Comparison of ENCODE assay signal across 8 cellular contexts in the genomic region with DNA sequence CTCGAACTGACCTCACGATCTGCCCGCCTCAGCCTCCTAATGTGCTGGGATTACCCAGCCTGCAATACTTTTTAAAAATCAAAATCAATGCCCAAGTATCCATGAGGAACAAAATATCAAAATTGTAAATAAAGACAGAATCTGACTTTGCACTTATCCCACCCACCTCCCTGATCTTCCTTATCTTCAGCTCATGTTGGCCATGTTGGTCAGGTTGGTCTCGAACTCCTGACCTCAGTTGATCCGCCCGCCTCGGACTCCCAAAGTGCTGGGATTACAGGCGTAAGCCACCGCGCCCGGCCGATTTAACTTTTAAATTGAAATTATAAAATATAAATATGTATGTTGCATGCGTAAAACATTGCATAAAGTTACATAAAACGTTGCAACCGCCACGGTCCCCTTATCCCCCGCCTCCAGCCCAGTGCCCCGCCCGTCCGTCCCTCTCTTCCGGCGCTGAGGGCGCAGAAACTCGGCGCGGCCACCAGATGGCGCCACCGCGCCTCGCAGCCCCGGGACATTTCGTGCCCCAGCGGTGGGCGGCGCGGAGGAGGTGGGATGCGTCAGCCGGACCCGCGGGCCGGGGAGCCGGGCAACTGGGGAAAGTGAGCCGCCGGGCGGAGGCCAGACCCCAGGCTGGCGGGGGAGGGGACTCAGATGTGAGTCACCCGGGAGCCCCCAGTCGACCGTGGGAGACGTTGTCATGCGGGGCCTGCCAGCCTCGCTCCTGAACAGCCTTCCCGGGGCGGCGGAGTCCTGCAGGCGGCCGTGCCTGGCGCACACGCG.
DNase-seq lines count a peak whose midpoint lies in the region; ATAC-seq lines count a peak whose summit lies in the region.

No MANE protein-coding gene starts in this region.

- H3K27me3 ChIP-seq in layer of hippocampus (ENCODE audit: control insufficient read depth, insufficient read depth, low read length): no peaks in the 10 kb centered on the region

- peak; percentile 60 for DNase-seq in GDM1 (lab: John Stamatoyannopoulos, UW)
- DNase-seq in NCI-H2196 (lab: John Stamatoyannopoulos, UW; ENCODE audit: unreplicated experiment): peak; percentile 89
- DNase-seq in activated CD4-positive, alpha-beta T cell treated with anti-CD3 and anti-CD28 coated beads for 1 hour: peak; percentile 82
- peak; percentile 75 for DNase-seq in cerebellar cortex (ENCODE audit: low spot score)
- peak; percentile 65 to 90 for DNase-seq in stimulated activated CD4-positive, alpha-beta T cell treated with anti-CD3 and anti-CD28 coated beads, Interleukin-1b, Interleukin-23, amount 100 ng/mL, for 1 hour (ENCODE audit: low read depth in 2 of 2)

- peak; percentile 30 for ATAC-seq in HG02763 (IDR thresholded peaks at IDR 0.05; ENCODE audit: unreplicated experiment)
- ATAC-seq in GM18868 (IDR thresholded peaks at IDR 0.05; ENCODE audit: unreplicated experiment): no peak

- peak overlapping the region; percentile 68 for H3K27ac ChIP-seq in layer of hippocampus (ENCODE audit: low read depth, low read length)
